Comparison of ENCODE assay signal across 35 cellular contexts in genomic region chr19:41990028-41990427, GRCh38. TPM values are rescaled to one million over a fixed set of nuclear protein-coding genes. Genes with fewer than 3 reads are reported as not detected.
"Had no signal": no experiment of that assay in that cellular context is flagged by ENCODE, and none has a peak within 500 bp of the region (broad histone marks: within the 10 kb centered on the region; RNA-seq: fewer than 3 reads in every experiment).

No MANE protein-coding gene starts in this region.

- H3K27ac ChIP-seq: KMS-11 had no signal

- H3K36me3 ChIP-seq: MG63 had no signal

- H3K4me3 ChIP-seq: MG63 had no signal

- H3K9ac ChIP-seq: KMS-11 had no signal

- DNase-seq: Karpas-422, Kasumi-1, MG63, MM.1S, NCI-H1048, NCI-H1092, NCI-H1092 treated with DMSO at 0.1 percent for 48 hours, NCI-H1105, NCI-H1105 treated with DMSO at 0.1 percent for 48 hours, NCI-H1417, NCI-H1417 treated with DMSO at 0.1 percent for 48 hours, NCI-H1436, NCI-H1436 treated with DMSO at 0.1 percent for 48 hours, NCI-H146, NCI-H1694, NCI-H1694 treated with DMSO at 0.1 percent for 48 hours, NCI-H187, NCI-H187 treated with DMSO at 0.1 percent for 48 hours, NCI-H1930, NCI-H2029, NCI-H2029 treated with DMSO at 0.1 percent for 48 hours, NCI-H2081, NCI-H2081 treated with DMSO at 0.1 percent for 48 hours, NCI-H2107, NCI-H2171, NCI-H2171 treated with DMSO at 0.1 percent for 48 hours, NCI-H2227 treated with DMSO at 0.1 percent for 48 hours, NCI-H226, NCI-H345, NCI-H446, NCI-H510A, NCI-H510A treated with DMSO at 0.1 percent for 48 hours, NCI-H524 had no signal

- H3K9me3 ChIP-seq: MG63 had no signal

- H3K4me2 ChIP-seq: KMS-11 had no signal

RNA-seq across cellular contexts. Expression of gene ATP1A3, which starts 4.0 kb away (rescaled TPM):
- total RNA-seq: MCF 10A had no signal
